ENCODE assay signal across 8 cellular contexts in the genomic region with DNA sequence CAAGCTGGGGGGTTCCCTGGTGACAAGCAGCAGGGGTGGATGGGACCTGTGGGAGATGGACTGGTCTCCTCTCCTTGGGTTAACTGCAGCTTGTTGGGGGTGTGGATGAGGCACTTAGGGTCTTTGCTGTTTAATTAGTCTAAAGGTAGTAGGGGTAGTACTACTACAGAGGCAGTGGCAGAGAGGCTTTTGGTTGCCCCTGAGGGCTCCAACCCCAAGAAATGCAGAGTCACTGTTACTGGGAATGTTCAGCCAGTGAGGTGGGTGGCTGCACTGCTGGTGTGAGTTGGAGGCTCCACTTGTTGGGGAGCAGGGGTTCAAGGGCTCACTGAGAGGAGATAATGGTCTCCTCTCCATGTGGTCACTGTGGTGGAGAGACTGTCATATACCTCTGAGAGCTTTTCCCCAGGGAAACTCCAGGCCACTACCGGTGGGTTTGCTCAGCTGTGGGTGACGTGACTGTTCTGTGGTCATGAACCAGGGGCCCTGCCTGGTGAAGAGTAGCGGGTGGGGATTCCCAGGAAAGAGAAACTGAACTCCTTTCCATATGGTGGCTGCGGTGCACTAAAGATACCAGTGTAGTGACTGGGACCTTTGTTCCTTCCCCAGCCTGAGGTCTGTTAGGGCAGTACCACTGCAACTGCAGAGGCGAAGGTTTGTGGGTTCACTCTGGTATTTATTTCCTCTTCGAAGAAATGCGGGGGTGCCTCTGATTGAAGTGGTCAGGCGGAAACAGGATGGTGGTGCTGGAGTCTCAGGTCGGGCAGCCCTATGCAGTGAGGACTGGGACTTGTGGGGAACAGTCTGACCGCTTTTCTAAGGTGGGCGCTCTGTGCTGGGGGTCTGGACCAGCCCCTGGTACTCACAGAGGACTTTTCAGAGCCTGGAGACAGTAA.
DNase-seq lines count a peak whose midpoint lies in the region; ATAC-seq and TF ChIP-seq lines count a peak whose summit lies in the region.

No MANE protein-coding gene starts in this region.

- no peaks in the 10 kb centered on the region for H3K36me3 ChIP-seq in CD8-positive, alpha-beta T cell (ENCODE audit: insufficient read depth, low read length)

- peak; percentile 41 to 68 (median 52) for DNase-seq in CD8-positive, alpha-beta T cell
- DNase-seq in KG1 (lab: John Stamatoyannopoulos, UW) (peak; percentile 47), AG08395 (ENCODE audit: low spot score) (no peak), putamen (ENCODE audit: low spot score) (no peak), NOMO-1 treated with dmso at 0.1 percent for 144 hours (lab: John Stamatoyannopoulos, UW; ENCODE audit: unreplicated experiment) (no peak)
- DNase-seq in activated T-cell treated with anti-CD3 and anti-CD28 coated beads, Interleukin-2, amount 50 U/mL, for 1 hour, result peak; percentile 57
- peak; percentile 45 to 46 for DNase-seq in stimulated activated CD4-positive, alpha-beta T cell treated with anti-CD3 and anti-CD28 coated beads, Interleukin-15, amount 100 ng/mL, for 1 hour (ENCODE audit: low read depth in 1 of 2, low spot score in 1 of 2)

- no peak for TF ChIP-seq CTCF in CD8-positive, alpha-beta T cell (IDR thresholded peaks at IDR 0.05)

- ATAC-seq in CD8-positive, alpha-beta T cell, result peak; percentile 78
- peak; percentile 92 for ATAC-seq in GM21526 (IDR thresholded peaks at IDR 0.05; ENCODE audit: low FRiP score, unreplicated experiment)

- H3K27me3 Mint-ChIP-seq in CD8-positive, alpha-beta T cell (ENCODE audit: low read depth), result no peaks in the 10 kb centered on the region

- no peaks in the 10 kb centered on the region for H3K9me3 ChIP-seq in CD8-positive, alpha-beta T cell (ENCODE audit: low read length)

- H3K4me1 Mint-ChIP-seq in CD8-positive, alpha-beta T cell (ENCODE audit: low read depth), result peaks cover 47% of the 10 kb centered on the region

- peak overlapping the region; percentile 64 for H3K4me3 Mint-ChIP-seq in CD8-positive, alpha-beta T cell

- POLR2A ChIA-PET in CD8-positive, alpha-beta T cell (lab: Charles Lee), result no interaction called here

- H3K36me3 Mint-ChIP-seq in CD8-positive, alpha-beta T cell, result no peaks in the 10 kb centered on the region

- H3K4me1 ChIP-seq in CD8-positive, alpha-beta T cell (ENCODE audit: insufficient read depth, low read length), result peaks cover 32% of the 10 kb centered on the region

- peak overlapping the region; percentile 74 for H3K27ac Mint-ChIP-seq in CD8-positive, alpha-beta T cell

- H3K9me3 Mint-ChIP-seq in CD8-positive, alpha-beta T cell, result no peaks in the 10 kb centered on the region

- H3K4me3 ChIP-seq in CD8-positive, alpha-beta T cell (ENCODE audit: low read depth, low read length), result peak overlapping the region; percentile 23

- H3K27me3 ChIP-seq in CD8-positive, alpha-beta T cell (ENCODE audit: insufficient read depth, low read length), result no peaks in the 10 kb centered on the region

- intact Hi-C loops in CD8-positive, alpha-beta T cell (cut with DNase I, micrococcal nuclease), result loop anchor here in 1 of 2 experiments (10.0 kb wide), 1 partner anchor 257 kb away; no protein-coding TSS in a partner anchor

- CTCF ChIA-PET in CD8-positive, alpha-beta T cell (lab: Charles Lee), result interaction anchor here (1.0 to 6.0 kb wide), 3 partner anchors 15 to 129 kb away, joined by 3 to 38 read pairs (median 3); no protein-coding TSS in a partner anchor

- no peak overlapping the region for H3K27ac ChIP-seq in CD8-positive, alpha-beta T cell (ENCODE audit: low read depth, low read length)

Comparison
In these comparisons a context has a peak if more than half of its experiments do, and no peak if none do; other contexts are left out.
1. DNase-seq: peak in CD8-positive, alpha-beta T cell (7 of 7), KG1 (single experiment), activated T-cell treated with anti-CD3 and anti-CD28 coated beads, Interleukin-2, amount 50 U/mL, for 1 hour (single experiment) and stimulated activated CD4-positive, alpha-beta T cell treated with anti-CD3 and anti-CD28 coated beads, Interleukin-15, amount 100 ng/mL, for 1 hour (2 of 2); none in AG08395 (single experiment), putamen (single experiment) and NOMO-1 treated with dmso at 0.1 percent for 144 hours (single experiment).